In genomic region chr2:223957092-223957851, GRCh38 we compare ENCODE assay signal across 8 cellular contexts. TPM values are rescaled to one million over a fixed set of nuclear protein-coding genes. Genes with fewer than 3 reads are reported as not detected.
DNase-seq lines count a peak whose midpoint lies in the region; ATAC-seq and TF ChIP-seq lines count a peak whose summit lies in the region.

TSS of gene MRPL44 (plus strand) at chr2:223957463. CDS start at chr2:223957473, 10 bp downstream.

- peaks cover 31% of the 10 kb centered on the region for H3K4me1 ChIP-seq in testis

- peak within 1 kb of the TSS; percentile 70 to 99 for H3K27ac Mint-ChIP-seq in activated naive CD4-positive, alpha-beta T cell treated with anti-CD3 and anti-CD28 coated beads, Interleukin-2, amount 50 U/mL, for 72 hours

- no peaks in the 10 kb centered on the region for H3K27me3 ChIP-seq in GM06990 (replicated peaks; ENCODE audit: control insufficient read depth, insufficient read depth, low read length)
- H3K27me3 ChIP-seq in testis = no peaks in the 10 kb centered on the region

- intact Hi-C loops in testis (cut with DNase I; ENCODE audit: low total_unique reads) = no loop called here

- H3K4me3 ChIP-seq in GM06990 (replicated peaks; ENCODE audit: low read depth, low read length) = peak within 1 kb of the TSS; percentile 94
- peak within 1 kb of the TSS; percentile 97 to 99 for H3K4me3 ChIP-seq in testis

- H3K36me3 ChIP-seq in GM06990 (ENCODE audit: control insufficient read depth, insufficient read depth, low read length) (no peaks in the 10 kb centered on the region; the same call in none of the 2 replicates), testis (ENCODE audit: low read depth, missing control alignments) (no peaks in the 10 kb centered on the region)

- ATAC-seq in HG02588 (IDR thresholded peaks at IDR 0.05; ENCODE audit: unreplicated experiment) = peak; percentile 88
- peak; percentile 95 to 98 for ATAC-seq in activated naive CD4-positive, alpha-beta T cell treated with anti-CD3 and anti-CD28 coated beads, Interleukin-2, amount 50 U/mL, for 72 hours
- ATAC-seq in omental fat pad (ENCODE audit: low FRiP score) = peak; percentile 94

- no peaks in the 10 kb centered on the region for H3K9me3 ChIP-seq in testis

- DNase-seq in GM06990 (ENCODE audit: extremely low read depth, insufficient read length) (peak; percentile 94), NCI-H1092 treated with DMSO at 0.1 percent for 48 hours (lab: John Stamatoyannopoulos, UW) (peak; percentile 78), SKM-1 (lab: John Stamatoyannopoulos, UW; ENCODE audit: unreplicated experiment) (peak; percentile 92), glomerular endothelial cell (ENCODE audit: extremely low read depth, low read depth, low spot score) (no peak), omental fat pad (ENCODE audit: low spot score) (peak; percentile 81), testis (peak; percentile 97)
- peak; percentile 95 to 99 for DNase-seq in activated naive CD4-positive, alpha-beta T cell treated with anti-CD3 and anti-CD28 coated beads, Interleukin-2, amount 50 U/mL, for 72 hours (ENCODE audit: low spot score in 2 of 2)

- TF ChIP-seq CTCF in GM06990 (IDR thresholded peaks at IDR 0.05; ENCODE audit: insufficient read depth, low read length, poor library complexity, severe bottlenecking) (peak; percentile 4), omental fat pad (IDR thresholded peaks at IDR 0.05) (no peak), testis (IDR thresholded peaks at IDR 0.05) (peak in 2 of 3 experiments; percentile 7 to 16)

- peak; percentile 40 for TF ChIP-seq POLR2A in testis (IDR thresholded peaks at IDR 0.05)

- peaks cover 23 to 31% of the 10 kb centered on the region in 2 donors for H3K36me3 Mint-ChIP-seq in activated naive CD4-positive, alpha-beta T cell treated with anti-CD3 and anti-CD28 coated beads, Interleukin-2, amount 50 U/mL, for 72 hours

- H3K9me3 Mint-ChIP-seq in activated naive CD4-positive, alpha-beta T cell treated with anti-CD3 and anti-CD28 coated beads, Interleukin-2, amount 50 U/mL, for 72 hours = no peaks in the 10 kb centered on the region

- WGBS in testis, 2 donors = 0 to 1% methylated on average over 41 to 65 of the region's 65 CpGs

- peak within 1 kb of the TSS; percentile 88 to 93 for H3K27ac ChIP-seq in testis

RNA-seq across cellular contexts. Expression of gene MRPL44, which starts in this region (rescaled TPM):
- 10 to 100 TPM; 39.5 to 52.2 TPM for total RNA-seq in activated naive CD4-positive, alpha-beta T cell treated with anti-CD3 and anti-CD28 coated beads, Interleukin-2, amount 50 U/mL, for 72 hours
- 36.1 and 38.6 TPM in 2 replicates for total RNA-seq in glomerular endothelial cell
- 10 to 100 TPM; 18.8 to 32.4 (median 21.1) TPM for total RNA-seq in omental fat pad
- total RNA-seq in testis = 10 to 100 TPM; 36.6 to 39.4 TPM
- 37.4 TPM for polyA plus RNA-seq in testis (ENCODE audit: insufficient read depth, low read depth, low replicate concordance)

Comparison
In these comparisons a context has a peak if more than half of its experiments do, and no peak if none do; other contexts are left out.
1. CTCF ChIP-seq: peak in GM06990 (single experiment) and testis (2 of 3); none in omental fat pad (0 of 3).
2. Peak in every context shown above with its lines, with median percentiles within 50 percentile points of each other: ATAC-seq.